15 cellular contexts compared by ENCODE assay signal in genomic region chr5:125657936-125658335, GRCh38.
"Had no signal": no experiment of that assay in that cellular context is flagged by ENCODE, and none has a peak within 500 bp of the region (broad histone marks: within the 10 kb centered on the region; RNA-seq: fewer than 3 reads in every experiment).

No MANE protein-coding gene starts in this region.

- H3K36me3 ChIP-seq: upper lobe of left lung had no signal

- H3K4me3 ChIP-seq: body of pancreas, lung, upper lobe of left lung had no signal

- FAIRE-seq: TTC549 had no signal

- ATAC-seq: body of pancreas; esophagus mucosa; naive thymus-derived CD8-positive, alpha-beta T cell; stimulated activated naive CD8-positive, alpha-beta T cell treated with anti-CD3 and anti-CD28 coated beads, Interleukin-15, Interleukin-2, amounts not matched to agents 100 U/mL and 50 U/mL, for 24 hours; T-helper 17 cell had no signal

- H3K4me1 ChIP-seq: upper lobe of left lung had no signal

- H3K9me3 ChIP-seq: body of pancreas had no signal

- DNase-seq: activated CD4-positive, alpha-beta T cell treated with anti-CD3 and anti-CD28 coated beads, Interleukin-2, amount 50 U/mL, for 1 hour; activated CD4-positive, CD25-positive, alpha-beta regulatory T cell; activated naive CD4-positive, alpha-beta T cell treated with anti-CD3 and anti-CD28 coated beads, Interleukin-2, amount 50 U/mL, for 16 hours; activated T-cell treated with anti-CD3 and anti-CD28 coated beads for 4 hours; body of pancreas; cerebellar nuclear complex; naive thymus-derived CD8-positive, alpha-beta T cell; stimulated activated CD4-positive, alpha-beta T cell treated with anti-CD3 and anti-CD28 coated beads, Interleukin-4, amount 100 ng/mL, for 1 hour; stimulated activated CD8-positive, alpha-beta memory T cell treated with anti-CD3 and anti-CD28 coated beads, Interleukin-4, amount 100 ng/mL, for 48 hours; stimulated activated naive CD8-positive, alpha-beta T cell treated with anti-CD3 and anti-CD28 coated beads, Interleukin-15, Interleukin-2, amounts not matched to agents 100 U/mL and 50 U/mL, for 24 hours; T-helper 17 cell; upper lobe of left lung had no signal

- H3K27me3 ChIP-seq: body of pancreas, upper lobe of left lung had no signal

- H3K27ac ChIP-seq: body of pancreas, upper lobe of left lung had no signal
